In genomic region chr11:113697798-113698407, GRCh38 we compare ENCODE assay signal across 17 cellular contexts. TPM values are rescaled to one million over a fixed set of nuclear protein-coding genes. Genes with fewer than 3 reads are reported as not detected.
DNase-seq lines count a peak whose midpoint lies in the region; ATAC-seq, FAIRE-seq and TF ChIP-seq lines count a peak whose summit lies in the region.
"Had no signal": no experiment of that assay in that cellular context is flagged by ENCODE, and none has a peak within 500 bp of the region (broad histone marks: within the 10 kb centered on the region; RNA-seq: fewer than 3 reads in every experiment).

No MANE protein-coding gene starts in this region.

- H3K36me3 ChIP-seq in astrocyte (ENCODE audit: insufficient read depth, low read length): no peaks in the 10 kb centered on the region

- TF ChIP-seq CTCF in astrocyte (IDR thresholded peaks at IDR 0.05; ENCODE audit: insufficient read depth, low read depth, low read length): no peak

- no peak for TF ChIP-seq POLR2A in GM18505 (IDR thresholded peaks at IDR 0.05; ENCODE audit: borderline replicate concordance, extremely low read depth, insufficient read depth, insufficient read length)

- H3K27me3 Mint-ChIP-seq in astrocyte (ENCODE audit: low read depth, unreplicated experiment): peaks cover 9% of the 10 kb centered on the region

- H2AFZ ChIP-seq in astrocyte (ENCODE audit: low read depth, low read length): no peak overlapping the region

- peak overlapping the region; percentile 12 for H3K4me2 ChIP-seq in astrocyte (ENCODE audit: low read length)
- H3K4me2 ChIP-seq: A549 had no signal

- H3K4me1 Mint-ChIP-seq in astrocyte (ENCODE audit: low read depth, unreplicated experiment): no peaks in the 10 kb centered on the region

- H3K4me1 ChIP-seq in astrocyte (ENCODE audit: insufficient read depth, low read length): peaks cover 15% of the 10 kb centered on the region
- H3K4me1 ChIP-seq: A549 had no signal

- peaks cover 16% of the 10 kb centered on the region for H3K9me3 Mint-ChIP-seq in astrocyte (ENCODE audit: unreplicated experiment)

- H3K9me3 ChIP-seq in astrocyte (ENCODE audit: insufficient read depth, low read depth, low read length): no peaks in the 10 kb centered on the region
- H3K9me3 ChIP-seq: A549 had no signal

- H3K4me3 Mint-ChIP-seq in astrocyte (ENCODE audit: unreplicated experiment): no peak overlapping the region

- H3K4me3 ChIP-seq in astrocyte (ENCODE audit: insufficient read depth, low read depth, low read length): no peak overlapping the region
- H3K4me3 ChIP-seq: A549 had no signal

- DNase-seq in H4 (ENCODE audit: low spot score): peak; percentile 37
- peak; percentile 38 for DNase-seq in OCI-M1 (lab: John Stamatoyannopoulos, UW)
- DNase-seq in astrocyte (ENCODE audit: low read depth): peak; percentile 36
- peak; percentile 24 for DNase-seq in islet precursor cell
- DNase-seq in dermis blood vessel endothelial cell: no peak
- no peak for DNase-seq in activated gamma-delta T cell treated with Interleukin-2 at 50 U/mL for 16 hours
- DNase-seq: C1 segment of cervical spinal cord, HCEC 1CT, NCI-H1436 treated with DMSO at 0.1 percent for 48 hours, NCI-H2081, NCI-H510A, SHP77 had no signal

- no peak overlapping the region for H3K9ac ChIP-seq in astrocyte (ENCODE audit: low read length)

- H3K36me3 Mint-ChIP-seq in astrocyte (ENCODE audit: low read depth, unreplicated experiment): peaks cover 21% of the 10 kb centered on the region

- no peaks in the 10 kb centered on the region for H4K20me1 ChIP-seq in astrocyte (ENCODE audit: insufficient read depth, low read length)

- no peak overlapping the region for H3K27ac ChIP-seq in astrocyte (ENCODE audit: low read depth, low read length)
- H3K27ac ChIP-seq: A549 had no signal

- no peak for FAIRE-seq in astrocyte (lab: Jason Lieb, UNC)
- FAIRE-seq: A549, GM12892, RCC 7860 had no signal

- no peaks in the 10 kb centered on the region for H3K79me2 ChIP-seq in astrocyte (ENCODE audit: insufficient read depth, low read length)

- ATAC-seq in GM21529 (IDR thresholded peaks at IDR 0.05; ENCODE audit: unreplicated experiment) (no peak), GM18505 (IDR thresholded peaks at IDR 0.05; ENCODE audit: unreplicated experiment) (no peak)
- ATAC-seq: A549 had no signal

- H3K27me3 ChIP-seq in astrocyte (ENCODE audit: insufficient read depth, low read length): peaks cover 2% of the 10 kb centered on the region

- H3K27ac Mint-ChIP-seq in astrocyte (ENCODE audit: unreplicated experiment): no peak overlapping the region

RNA-seq across cellular contexts. Expression of gene TMPRSS5, which starts 8.2 kb away (rescaled TPM):
- 0.14 TPM in 1 of 2 replicates, not detected in the other for total RNA-seq in H4 (2014; rRNA removed; shearing (Covaris generic))
- total RNA-seq in astrocyte (0.34 and 0.38 TPM in 2 replicates), dermis blood vessel endothelial cell (0.14 and 0.17 TPM in 2 replicates)

Comparison
In these comparisons a context has a peak if more than half of its experiments do, and no peak if none do; other contexts are left out.
1. DNase-seq: peak in H4 (single experiment), OCI-M1 (single experiment), astrocyte (single experiment) and islet precursor cell (single experiment); none in dermis blood vessel endothelial cell (single experiment) and activated gamma-delta T cell treated with Interleukin-2 at 50 U/mL for 16 hours (single experiment).